In genomic region chr19:21835810-21836444, GRCh38 we compare ENCODE assay signal across 8 cellular contexts. TPM values are rescaled to one million over a fixed set of nuclear protein-coding genes. Genes with fewer than 3 reads are reported as not detected.
DNase-seq lines count a peak whose midpoint lies in the region; ATAC-seq and TF ChIP-seq lines count a peak whose summit lies in the region.

ZNF43 (minus strand) TSS chr19:21836182; CDS start chr19:21836038, 144 bp downstream.

- H3K27me3 Mint-ChIP-seq in endothelial cell (ENCODE audit: unreplicated experiment), result peaks cover 10% of the 10 kb centered on the region

- H3K4me1 ChIP-seq in mesodermal cell (ENCODE audit: control insufficient read depth, insufficient read depth, low read length, poor library complexity, severe bottlenecking), result peaks cover 7% of the 10 kb centered on the region

- in situ Hi-C loops in ACHN (cut with HindIII; ENCODE audit: low pct_ligation_motif_present, low pct_unique_long_range_greater_than_20kb, low sequenced_read_pairs), result no loop called here

- peak; percentile 81 for DNase-seq in ACHN
- peak; percentile 98 for DNase-seq in NCI-H82 (lab: John Stamatoyannopoulos, UW)
- peak; percentile 89 for DNase-seq in activated T-cell treated with anti-CD3 and anti-CD28 coated beads for 1 hour (ENCODE audit: low read depth)
- DNase-seq in endothelial cell (ENCODE audit: low spot score), result peak; percentile 86
- peak; percentile 73 for DNase-seq in stimulated activated CD8-positive, alpha-beta memory T cell treated with anti-CD3 and anti-CD28 coated beads, Interleukin-15, amount 100 ng/mL, for 24 hours (ENCODE audit: low read depth)

- H3K4me3 Mint-ChIP-seq in endothelial cell (ENCODE audit: unreplicated experiment), result peak within 1 kb of the TSS; percentile 98

- H3K9me3 ChIP-seq in mesodermal cell (ENCODE audit: control insufficient read depth, low read length), result peaks cover 16% of the 10 kb centered on the region

- WGBS in mesodermal cell (ENCODE audit: insufficient coverage in 2 of 2), 2 experiments, result 0% methylated on average over 22 to 28 of the region's 29 CpGs

- H3K36me3 Mint-ChIP-seq in endothelial cell (ENCODE audit: low read depth, unreplicated experiment), result peaks cover 33% of the 10 kb centered on the region

- no peak for TF ChIP-seq CTCF in endothelial cell (IDR thresholded peaks at IDR 0.05; ENCODE audit: unreplicated experiment)

- ATAC-seq in GM18873 (IDR thresholded peaks at IDR 0.05; ENCODE audit: low FRiP score, unreplicated experiment) (peak; percentile 95), HG03175 (IDR thresholded peaks at IDR 0.05; ENCODE audit: unreplicated experiment) (peak; percentile 94)

- peak within 1 kb of the TSS; percentile 81 for H3K4me3 ChIP-seq in mesodermal cell (ENCODE audit: extremely low read depth, insufficient read depth, low read length, poor library complexity, severe bottlenecking)

- peaks cover 5% of the 10 kb centered on the region for H3K4me1 Mint-ChIP-seq in endothelial cell (ENCODE audit: unreplicated experiment)

- peaks cover 2% of the 10 kb centered on the region for H3K9me3 Mint-ChIP-seq in endothelial cell (ENCODE audit: unreplicated experiment)

- H3K27ac Mint-ChIP-seq in endothelial cell (ENCODE audit: unreplicated experiment), result peak within 1 kb of the TSS; percentile 100

- peak within 1 kb of the TSS; percentile 100 for H3K27ac ChIP-seq in mesodermal cell (ENCODE audit: low read depth, low read length, severe bottlenecking)

- H3K36me3 ChIP-seq in mesodermal cell (ENCODE audit: control insufficient read depth, insufficient read depth, low read length), result peaks cover 64% of the 10 kb centered on the region

RNA-seq across cellular contexts. Expression of gene ZNF43, which starts in this region (rescaled TPM):
- 35.5 TPM for total RNA-seq in endothelial cell (ENCODE audit: unreplicated experiment)
- polyA plus RNA-seq in mesodermal cell (2013, experiment 1 of 2), result 16.7 TPM
- 18.2 TPM for polyA plus RNA-seq in mesodermal cell (2013, experiment 2 of 2)

Comparison
In these comparisons a context has a peak if more than half of its experiments do, and no peak if none do; other contexts are left out.
1. Peak in every context shown above with its lines: DNase-seq, ATAC-seq, H3K4me3 ChIP-seq and H3K27ac ChIP-seq.